In genomic region chr14:99604766-99605298, GRCh38 we compare ENCODE assay signal across 8 cellular contexts. TPM values are rescaled to one million over a fixed set of nuclear protein-coding genes. Genes with fewer than 3 reads are reported as not detected.
DNase-seq lines count a peak whose midpoint lies in the region; ATAC-seq and TF ChIP-seq lines count a peak whose summit lies in the region.

No MANE protein-coding gene starts in this region.

- peaks cover 31% of the 10 kb centered on the region for H4K20me1 ChIP-seq in SK-N-SH (ENCODE audit: insufficient read depth)

- H3K36me3 ChIP-seq in SK-N-SH (replicated peaks in 1 of 2; ENCODE audit: control insufficient read depth in 1 of 2, insufficient read depth in 2 of 2, low read length in 1 of 2): no peaks in the 10 kb centered on the region
- H3K36me3 ChIP-seq in mesodermal cell (ENCODE audit: control insufficient read depth, insufficient read depth, low read length): no peaks in the 10 kb centered on the region
- H3K36me3 ChIP-seq in urinary bladder (ENCODE audit: insufficient read depth): no peaks in the 10 kb centered on the region

- H3K36me3 Mint-ChIP-seq in activated T-cell treated with anti-CD3 and anti-CD28 coated beads, Interleukin-2, amount 50 U/mL, for 4 hours (ENCODE audit: insufficient read depth): no peaks in the 10 kb centered on the region

- TF ChIP-seq EP300 in SK-N-SH (IDR thresholded peaks at IDR 0.05; ENCODE audit: borderline replicate concordance in 1 of 2, low read depth in 1 of 2, low read length in 1 of 2): no peak

- H3F3A ChIP-seq in SK-N-SH (replicated peaks; ENCODE audit: insufficient read depth): no peaks in the 10 kb centered on the region

- no peaks in the 10 kb centered on the region for H3K9me2 ChIP-seq in SK-N-SH

- peak overlapping the region; percentile 95 for H3K9ac ChIP-seq in SK-N-SH

- H3K9me3 ChIP-seq in SK-N-SH (no peaks in the 10 kb centered on the region), mesodermal cell (ENCODE audit: control insufficient read depth, low read length) (no peaks in the 10 kb centered on the region)

- no peaks in the 10 kb centered on the region for H3K27me3 Mint-ChIP-seq in activated T-cell treated with anti-CD3 and anti-CD28 coated beads, Interleukin-2, amount 50 U/mL, for 4 hours (ENCODE audit: low read depth)

- CTCF ChIA-PET in SK-N-SH (lab: Yijun Ruan, JAX): interaction anchor here (0.8 to 4.9 kb wide), 14 partner anchors 9 to 87 kb away, joined by 3 to 37 read pairs (median 5); no protein-coding TSS in a partner anchor

- peaks cover 39% of the 10 kb centered on the region for H3K79me2 ChIP-seq in SK-N-SH (ENCODE audit: insufficient read depth)

- H3K4me3 ChIP-seq in SK-N-SH (ENCODE audit: low read depth in 2 of 2, low read length in 1 of 2) (peak overlapping the region; percentile 89 to 90), dorsolateral prefrontal cortex (peak overlapping the region; percentile 57 to 96 (median 87)), mesodermal cell (ENCODE audit: extremely low read depth, insufficient read depth, low read length, poor library complexity, severe bottlenecking) (peak overlapping the region; percentile 66), urinary bladder (ENCODE audit: low read depth, low read length) (peak overlapping the region; percentile 76)

- H2AFZ ChIP-seq in SK-N-SH (ENCODE audit: low read depth): peak overlapping the region; percentile 82

- peaks cover 22 to 49% of the 10 kb centered on the region in 2 experiments for H3K4me1 ChIP-seq in SK-N-SH (ENCODE audit: control insufficient read depth in 1 of 2, insufficient read depth in 2 of 2, low read depth in 1 of 2, low read length in 1 of 2)
- H3K4me1 ChIP-seq in mesodermal cell (ENCODE audit: control insufficient read depth, insufficient read depth, low read length, poor library complexity, severe bottlenecking): peaks cover 26% of the 10 kb centered on the region
- H3K4me1 ChIP-seq in urinary bladder (ENCODE audit: insufficient read depth): no peaks in the 10 kb centered on the region

- intact Hi-C loops in dorsolateral prefrontal cortex (cut with DNase I): no loop called here

- POLR2A ChIA-PET in SK-N-SH (lab: Yijun Ruan, JAX): interaction anchor here (1.1 to 3.5 kb wide), 8 partner anchors 9 to 124 kb away, joined by 3 to 19 read pairs (median 5); partner anchors contain the start of genes CCNK and SETD3

- TF ChIP-seq RAD21 in SK-N-SH (IDR thresholded peaks at IDR 0.05; ENCODE audit: low read length): no peak

- under 1% methylated on average over 25 of the region's 50 CpGs for WGBS in SK-N-SH (ENCODE audit: low lambda C conversion rate)
- WGBS in mesodermal cell (ENCODE audit: insufficient coverage in 2 of 2), 2 experiments: 0% methylated on average over 28 to 46 of the region's 50 CpGs
- WGBS in urinary bladder: under 1% methylated on average over 50 of the region's 50 CpGs

- peak overlapping the region; percentile 81 for H3K4me3 Mint-ChIP-seq in activated T-cell treated with anti-CD3 and anti-CD28 coated beads, Interleukin-2, amount 50 U/mL, for 4 hours

- H3K4me2 ChIP-seq in SK-N-SH: peak overlapping the region; percentile 97

- peaks cover 24% of the 10 kb centered on the region for H3K4me1 Mint-ChIP-seq in activated T-cell treated with anti-CD3 and anti-CD28 coated beads, Interleukin-2, amount 50 U/mL, for 4 hours (ENCODE audit: low read depth)

- H3K27me3 ChIP-seq in SK-N-SH (ENCODE audit: insufficient read depth): no peaks in the 10 kb centered on the region
- H3K27me3 ChIP-seq in dorsolateral prefrontal cortex: no peaks in the 10 kb centered on the region

- peak; percentile 28 to 30 for ATAC-seq in activated T-cell treated with anti-CD3 and anti-CD28 coated beads, Interleukin-2, amount 50 U/mL, for 4 hours
- ATAC-seq in HG03025 (IDR thresholded peaks at IDR 0.05; ENCODE audit: low FRiP score, unreplicated experiment): peak; percentile 15

- DNase-seq in activated T-cell treated with anti-CD3 and anti-CD28 coated beads, Interleukin-2, amount 50 U/mL, for 4 hours: no peak
- no peak for DNase-seq in activated T-cell treated with anti-CD3 and anti-CD28 coated beads, Interleukin-2, amount 50 U/mL, for 1 hour
- peak; percentile 82 for DNase-seq in SK-N-SH
- DNase-seq in dorsolateral prefrontal cortex: peak in 1 of 10 donors; percentile 59
- no peak for DNase-seq in inferior parietal cortex (ENCODE audit: extremely low spot score)

- TF ChIP-seq CTCF in SK-N-SH (IDR thresholded peaks at IDR 0.05) (no peak), dorsolateral prefrontal cortex (IDR thresholded peaks at IDR 0.05 in 54 of 56, conservative IDR thresholded peaks at IDR 0.05 in 2 of 56; ENCODE audit: low read depth in 1 of 56, partially characterized antibody in 56 of 56) (peak in 5 of 56 donors; percentile 1 to 13 (median 4))

- H3K9me3 Mint-ChIP-seq in activated T-cell treated with anti-CD3 and anti-CD28 coated beads, Interleukin-2, amount 50 U/mL, for 4 hours: no peaks in the 10 kb centered on the region

- H3K27ac ChIP-seq in SK-N-SH (ENCODE audit: low read depth in 2 of 2, low read length in 1 of 2): peak overlapping the region; percentile 82 to 96
- H3K27ac ChIP-seq in dorsolateral prefrontal cortex: peak overlapping the region; percentile 5 to 92 (median 82)
- H3K27ac ChIP-seq in mesodermal cell (ENCODE audit: low read depth, low read length, severe bottlenecking): peak overlapping the region; percentile 89
- peak overlapping the region; percentile 84 for H3K27ac ChIP-seq in urinary bladder (ENCODE audit: low read depth)

TF ChIP-seq in SK-N-SH, 30 proteins besides CTCF, POLR2A, EP300 and RAD21:
- TF ChIP-seq FOSL2 (IDR thresholded peaks at IDR 0.05; ENCODE audit: borderline replicate concordance, low read depth) (no peak), SMC3 (IDR thresholded peaks at IDR 0.05; ENCODE audit: low read depth, low read length) (no peak), NFIC (IDR thresholded peaks at IDR 0.05; ENCODE audit: borderline replicate concordance) (no peak), ELF1 (IDR thresholded peaks at IDR 0.05) (no peak)

RNA-seq across cellular contexts. Expression of gene CCDC85C, which starts 0.8 kb away (rescaled TPM):
- total RNA-seq in activated T-cell treated with anti-CD3 and anti-CD28 coated beads, Interleukin-2, amount 50 U/mL, for 4 hours: 10 to 100 TPM in 1 of 3 donors, 1 to 10 TPM in 2; 3.8 to 11.1 (median 3.8) TPM
- polyA plus RNA-seq in SK-N-SH (2012; rRNA removed) (9.6 and 10.6 TPM in 2 replicates), urinary bladder (36.0 TPM)
- polyA plus RNA-seq in SK-N-SH (2012; cell fraction: cytosol; rRNA removed): 5.3 and 8.4 TPM in 2 replicates
- 12.9 and 13.1 TPM in 2 replicates for polyA plus RNA-seq in SK-N-SH (2012; cell fraction: nucleus; rRNA removed)
- total RNA-seq in dorsolateral prefrontal cortex (10 to 100 TPM; 16.6 to 63.8 (median 29.8) TPM), urinary bladder (5.8 TPM)
- 16.8 TPM for polyA plus RNA-seq in mesodermal cell (2013, experiment 1 of 2)
- polyA plus RNA-seq in mesodermal cell (2013, experiment 2 of 2): 17.4 TPM

RNA-seq across cellular contexts. Expression of gene HHIPL1, which starts 40.1 kb away (rescaled TPM):
- total RNA-seq in activated T-cell treated with anti-CD3 and anti-CD28 coated beads, Interleukin-2, amount 50 U/mL, for 4 hours: not detected
- polyA plus RNA-seq in SK-N-SH (2012; rRNA removed): 0.02 TPM in 2 replicates
- 0.01 and 0.03 TPM in 2 replicates for polyA plus RNA-seq in SK-N-SH (2012; cell fraction: cytosol; rRNA removed)
- 0.01 and 0.05 TPM in 2 replicates for polyA plus RNA-seq in SK-N-SH (2012; cell fraction: nucleus; rRNA removed)
- total RNA-seq in dorsolateral prefrontal cortex: 10 to 100 TPM in 118 of 120 experiments, 1 to 10 TPM in 2; 8.6 to 35.8 (median 18.2) TPM
- 1.9 TPM for polyA plus RNA-seq in mesodermal cell (2013, experiment 1 of 2)
- 1.9 TPM for polyA plus RNA-seq in mesodermal cell (2013, experiment 2 of 2)
- total RNA-seq in urinary bladder: 3.8 TPM
- polyA plus RNA-seq in urinary bladder: 2.1 TPM
